Comparison of ENCODE assay signal across 12 cellular contexts in genomic region chr2:171244970-171245782, GRCh38.
DNase-seq lines count a peak whose midpoint lies in the region; ATAC-seq and TF ChIP-seq lines count a peak whose summit lies in the region.
"Had no signal": no experiment of that assay in that cellular context is flagged by ENCODE, and none has a peak within 500 bp of the region (broad histone marks: within the 10 kb centered on the region; RNA-seq: fewer than 3 reads in every experiment).

No MANE protein-coding gene starts in this region.

- no peaks in the 10 kb centered on the region for H3K27me3 ChIP-seq in DND-41 (ENCODE audit: insufficient read depth, low read length, poor library complexity)
- no peaks in the 10 kb centered on the region for H3K27me3 ChIP-seq in neutrophil
- H3K27me3 ChIP-seq: hepatocyte had no signal

- CTCF ChIA-PET in T-cell (lab: Charles Lee), result no interaction called here

- no peak overlapping the region for H3K4me3 Mint-ChIP-seq in dendritic cell treated with granulocyte-macrophage colony-stimulating factor and Interleukin-4, amounts not matched to agents 40 ng/mL and 50 ng/mL, for 4 days
- H3K4me3 Mint-ChIP-seq in T-cell, result no peak overlapping the region
- no peak overlapping the region for H3K4me3 Mint-ChIP-seq in activated T-helper 2 cell treated with anti-CD3 and anti-CD28 coated beads, Interferon-gamma antibody, Interleukin-2, Interleukin-4, amounts not matched to agents 10 μg/mL and 5 μg/mL and 100 μg/mL, durations not matched to agents 14 hours and 24 hours and 36 hours (ENCODE audit: low read depth)

- in situ Hi-C loops in G401 (cut with HindIII; ENCODE audit: low sequenced_read_pairs), result no loop called here

- H3K27me3 Mint-ChIP-seq in dendritic cell treated with granulocyte-macrophage colony-stimulating factor and Interleukin-4, amounts not matched to agents 40 ng/mL and 50 ng/mL, for 4 days, result peaks cover 3% of the 10 kb centered on the region
- no peaks in the 10 kb centered on the region for H3K27me3 Mint-ChIP-seq in T-cell
- peaks cover 3% of the 10 kb centered on the region for H3K27me3 Mint-ChIP-seq in activated T-helper 2 cell treated with anti-CD3 and anti-CD28 coated beads, Interferon-gamma antibody, Interleukin-2, Interleukin-4, amounts not matched to agents 10 μg/mL and 5 μg/mL and 100 μg/mL, durations not matched to agents 14 hours and 24 hours and 36 hours (ENCODE audit: low read depth)

- peaks cover 15% of the 10 kb centered on the region for H3K9me3 Mint-ChIP-seq in dendritic cell treated with granulocyte-macrophage colony-stimulating factor and Interleukin-4, amounts not matched to agents 40 ng/mL and 50 ng/mL, for 4 days
- H3K9me3 Mint-ChIP-seq in T-cell, result peaks cover 9 to 13% (median 10%) of the 10 kb centered on the region in 3 donors
- H3K9me3 Mint-ChIP-seq in activated T-helper 2 cell treated with anti-CD3 and anti-CD28 coated beads, Interferon-gamma antibody, Interleukin-2, Interleukin-4, amounts not matched to agents 10 μg/mL and 5 μg/mL and 100 μg/mL, durations not matched to agents 14 hours and 24 hours and 36 hours, result peaks cover 26% of the 10 kb centered on the region

- H2AFZ ChIP-seq in DND-41 (ENCODE audit: low read depth, low read length), result no peak overlapping the region
- H2AFZ ChIP-seq: hepatocyte had no signal

- peaks cover 22% of the 10 kb centered on the region for H3K4me1 ChIP-seq in DND-41 (ENCODE audit: insufficient read depth, low read length)
- peaks cover 29 to 37% of the 10 kb centered on the region in 2 experiments for H3K4me1 ChIP-seq in neutrophil (ENCODE audit: control insufficient read depth in 1 of 2, insufficient read depth in 1 of 2, low read depth in 1 of 2, low read length in 1 of 2)

- no peak overlapping the region for H3K4me2 ChIP-seq in DND-41 (ENCODE audit: insufficient read depth, low read length)
- H3K4me2 ChIP-seq: hepatocyte had no signal

- H3K4me1 Mint-ChIP-seq in dendritic cell treated with granulocyte-macrophage colony-stimulating factor and Interleukin-4, amounts not matched to agents 40 ng/mL and 50 ng/mL, for 4 days (ENCODE audit: low read depth), result peaks cover 61% of the 10 kb centered on the region
- H3K4me1 Mint-ChIP-seq in T-cell, result peaks cover 44 to 50% (median 47%) of the 10 kb centered on the region in 3 donors
- H3K4me1 Mint-ChIP-seq in activated T-helper 2 cell treated with anti-CD3 and anti-CD28 coated beads, Interferon-gamma antibody, Interleukin-2, Interleukin-4, amounts not matched to agents 10 μg/mL and 5 μg/mL and 100 μg/mL, durations not matched to agents 14 hours and 24 hours and 36 hours (ENCODE audit: low read depth), result peaks cover 40% of the 10 kb centered on the region

- intact Hi-C loops in dendritic cell treated with granulocyte-macrophage colony-stimulating factor and Interleukin-4, amounts not matched to agents 40 ng/mL and 50 ng/mL, for 4 days (cut with micrococcal nuclease), result no loop called here
- intact Hi-C loops in activated T-helper 2 cell treated with anti-CD3 and anti-CD28 coated beads, Interferon-gamma antibody, Interleukin-2, Interleukin-4, amounts not matched to agents 10 μg/mL and 5 μg/mL and 100 μg/mL, durations not matched to agents 14 hours and 24 hours and 36 hours (cut with micrococcal nuclease), result loop anchor here (5.0 to 10.0 kb wide), 5 partner anchors 72 to 270 kb away; partner anchors contain the start of gene TLK1

- no peaks in the 10 kb centered on the region for H3K79me2 ChIP-seq in DND-41 (ENCODE audit: insufficient read depth, low read length)
- H3K79me2 ChIP-seq: hepatocyte had no signal

- H3K9me3 ChIP-seq in DND-41 (ENCODE audit: insufficient read depth, low read length, severe bottlenecking) (peaks cover 21% of the 10 kb centered on the region), neutrophil (no peaks in the 10 kb centered on the region)

- no peak for ATAC-seq in DND-41 (ENCODE audit: insufficient read depth, low read depth)
- ATAC-seq in T-cell (replicated peaks in 1 of 4), result no peak
- ATAC-seq: mucosa of descending colon had no signal

- H3K9ac ChIP-seq in DND-41 (ENCODE audit: low read depth, low read length), result no peak overlapping the region

- TF ChIP-seq CTCF in DND-41 (IDR thresholded peaks at IDR 0.05; ENCODE audit: borderline replicate concordance, extremely low read depth, low read length, poor library complexity, severe bottlenecking), result peak; percentile 11
- no peak for TF ChIP-seq CTCF in neutrophil (IDR thresholded peaks at IDR 0.05)

- H3K36me3 Mint-ChIP-seq in dendritic cell treated with granulocyte-macrophage colony-stimulating factor and Interleukin-4, amounts not matched to agents 40 ng/mL and 50 ng/mL, for 4 days (ENCODE audit: low read depth), result peaks cover 19% of the 10 kb centered on the region
- peaks cover 9% of the 10 kb centered on the region for H3K36me3 Mint-ChIP-seq in T-cell
- H3K36me3 Mint-ChIP-seq in activated T-helper 2 cell treated with anti-CD3 and anti-CD28 coated beads, Interferon-gamma antibody, Interleukin-2, Interleukin-4, amounts not matched to agents 10 μg/mL and 5 μg/mL and 100 μg/mL, durations not matched to agents 14 hours and 24 hours and 36 hours (ENCODE audit: low read depth), result peaks cover 23% of the 10 kb centered on the region

- DNase-seq in DND-41, result no peak
- peak; percentile 45 for DNase-seq in LHCN-M2 (ENCODE audit: low read depth)
- no peak for DNase-seq in G401 (ENCODE audit: low spot score)
- DNase-seq in T-cell, result no peak
- DNase-seq in medulla oblongata (ENCODE audit: extremely low spot score), result no peak
- DNase-seq in activated T-helper 2 cell treated with anti-CD3 and anti-CD28 coated beads, Interferon-gamma antibody, Interleukin-2, Interleukin-4, amounts not matched to agents 10 μg/mL and 5 μg/mL and 100 μg/mL, durations not matched to agents 14 hours and 24 hours and 36 hours (ENCODE audit: low spot score), result no peak
- DNase-seq: NCI-H510A, SHP77 had no signal

- H3K36me3 ChIP-seq in DND-41 (ENCODE audit: insufficient read depth, low read length), result no peaks in the 10 kb centered on the region
- H3K36me3 ChIP-seq in neutrophil, result no peaks in the 10 kb centered on the region

- H3K4me3 ChIP-seq in DND-41 (ENCODE audit: low read depth in 1 of 2, low read length in 2 of 2) (no peak overlapping the region), neutrophil (ENCODE audit: low read depth in 1 of 2, low read length in 1 of 2) (no peak overlapping the region)
- H3K4me3 ChIP-seq: hepatocyte, mucosa of descending colon had no signal

- no peaks in the 10 kb centered on the region for H4K20me1 ChIP-seq in DND-41 (ENCODE audit: insufficient read depth, low read length)

- POLR2A ChIA-PET in T-cell (lab: Charles Lee), result no interaction called here

- no peak overlapping the region for H3K27ac ChIP-seq in DND-41 (ENCODE audit: low read length)
- peak overlapping the region; percentile 72 for H3K27ac ChIP-seq in neutrophil
- H3K27ac ChIP-seq: hepatocyte had no signal

- H3K27ac Mint-ChIP-seq in dendritic cell treated with granulocyte-macrophage colony-stimulating factor and Interleukin-4, amounts not matched to agents 40 ng/mL and 50 ng/mL, for 4 days, result peak overlapping the region; percentile 79
- no peak overlapping the region for H3K27ac Mint-ChIP-seq in T-cell
- H3K27ac Mint-ChIP-seq in activated T-helper 2 cell treated with anti-CD3 and anti-CD28 coated beads, Interferon-gamma antibody, Interleukin-2, Interleukin-4, amounts not matched to agents 10 μg/mL and 5 μg/mL and 100 μg/mL, durations not matched to agents 14 hours and 24 hours and 36 hours, result no peak overlapping the region
